Comparison of ENCODE assay signal across 15 cellular contexts in the genomic region with DNA sequence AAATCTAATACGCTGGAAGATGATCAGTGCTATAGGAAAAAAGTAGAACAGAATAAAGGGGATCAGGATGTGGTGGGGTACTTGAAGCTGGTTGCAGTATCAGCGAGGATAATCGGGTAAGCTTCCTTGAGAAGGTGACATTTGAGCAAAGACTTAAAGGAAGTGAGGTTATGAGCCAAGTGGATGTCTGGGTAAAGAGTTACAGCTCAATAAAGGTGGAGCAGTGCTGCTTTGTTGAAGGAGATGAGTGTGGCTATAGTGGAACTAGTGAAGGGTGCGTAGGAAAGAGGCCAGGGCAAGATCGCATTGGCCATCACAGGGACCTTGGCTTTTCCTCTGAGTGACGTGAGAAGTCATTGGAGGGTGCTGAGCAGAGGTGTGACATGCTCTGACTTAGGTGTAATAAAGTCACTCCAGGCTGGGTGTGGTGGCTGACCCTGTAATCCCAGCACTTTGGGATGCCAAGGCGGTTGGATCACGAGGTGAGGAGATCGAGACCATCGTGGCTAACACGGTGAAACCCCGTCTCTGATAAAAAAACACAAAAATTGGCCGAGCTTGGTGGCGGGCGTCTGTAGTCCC. TPM values are rescaled to one million over a fixed set of nuclear protein-coding genes. Genes with fewer than 3 reads are reported as not detected.
DNase-seq lines count a peak whose midpoint lies in the region; ATAC-seq lines count a peak whose summit lies in the region.
"Had no signal": no experiment of that assay in that cellular context is flagged by ENCODE, and none has a peak within 500 bp of the region (broad histone marks: within the 10 kb centered on the region; RNA-seq: fewer than 3 reads in every experiment).

No MANE protein-coding gene starts in this region.

- no peak overlapping the region for H4K5ac ChIP-seq in mesendoderm (ENCODE audit: low read length)

- H3K27ac ChIP-seq in mesendoderm (ENCODE audit: low read depth, low read length) = no peak overlapping the region

- peaks cover 2% of the 10 kb centered on the region for H3K4me1 ChIP-seq in mesendoderm (ENCODE audit: control insufficient read depth, low read depth, low read length)

- H3K4ac ChIP-seq in mesendoderm (ENCODE audit: low read depth, low read length) = no peak overlapping the region

- CTCF ChIA-PET in activated CD8-positive, alpha-beta T cell treated with anti-CD3 and anti-CD28 coated beads, Interleukin-2, amount 10 ng/mL, durations not matched to agents 7 days and 5 days (lab: Charles Lee) = interaction anchor here (1.0 to 2.8 kb wide), 8 partner anchors 11 to 193 kb away, joined by 4 to 19 read pairs (median 7); a partner anchor contains a TSS

- no peak overlapping the region for H3K27ac Mint-ChIP-seq in activated CD8-positive, alpha-beta T cell treated with anti-CD3 and anti-CD28 coated beads, Interleukin-2, amount 10 ng/mL, durations not matched to agents 7 days and 5 days
- H3K27ac Mint-ChIP-seq in stimulated activated memory B cell treated with anti-CD40 and anti-IgM and Interleukin-4, amounts not matched to agents 10 μg/mL and 1 μg/mL and 100 μg/mL, for 72 hours = peak overlapping the region; percentile 98

- H3K23ac ChIP-seq in mesendoderm (ENCODE audit: low read length) = no peak overlapping the region

- no peak overlapping the region for H2BK15ac ChIP-seq in mesendoderm (replicated peaks; ENCODE audit: low read depth)

- H2BK120ac ChIP-seq in mesendoderm (ENCODE audit: low read depth, low read length) = no peak overlapping the region

- no peak overlapping the region for H3K9ac ChIP-seq in mesendoderm (ENCODE audit: low read length)

- peak overlapping the region; percentile 55 for H2AK5ac ChIP-seq in mesendoderm (ENCODE audit: low read length)

- H3K4me3 Mint-ChIP-seq in activated T-cell treated with anti-CD3 and anti-CD28 coated beads, Interleukin-2, amount 50 U/mL, for 4 hours = peak overlapping the region; percentile 72
- peak overlapping the region; percentile 47 for H3K4me3 Mint-ChIP-seq in activated CD8-positive, alpha-beta T cell treated with anti-CD3 and anti-CD28 coated beads, Interleukin-2, amount 10 ng/mL, durations not matched to agents 7 days and 5 days
- no peak overlapping the region for H3K4me3 Mint-ChIP-seq in stimulated activated memory B cell treated with anti-CD40 and anti-IgM and Interleukin-4, amounts not matched to agents 10 μg/mL and 1 μg/mL and 100 μg/mL, for 72 hours

- no peak for DNase-seq in activated T-cell treated with anti-CD3 and anti-CD28 coated beads, Interleukin-2, amount 50 U/mL, for 4 hours
- no peak for DNase-seq in activated T-cell treated with anti-CD3 and anti-CD28 coated beads, Interleukin-2, amount 50 U/mL, for 48 hours
- DNase-seq in activated CD8-positive, alpha-beta T cell treated with anti-CD3 and anti-CD28 coated beads, Interleukin-2, amount 10 ng/mL, durations not matched to agents 7 days and 5 days = no peak
- no peak for DNase-seq in mesendoderm
- no peak for DNase-seq in GM03348 (ENCODE audit: low spot score)
- no peak for DNase-seq in epidermal melanocyte (ENCODE audit: insufficient read length, low spot score)
- DNase-seq: amygdala, dermis blood vessel endothelial cell, NCI-H1105, NCI-H524, SW 1271, upper lobe of right lung had no signal

- H3K4me3 ChIP-seq in mesendoderm (ENCODE audit: low read length) = no peak overlapping the region

- no peak overlapping the region for H3K4me2 ChIP-seq in mesendoderm (ENCODE audit: low read length)

- peaks cover 8% of the 10 kb centered on the region for H3K36me3 Mint-ChIP-seq in activated T-cell treated with anti-CD3 and anti-CD28 coated beads, Interleukin-2, amount 50 U/mL, for 4 hours (ENCODE audit: insufficient read depth)
- peaks cover 20% of the 10 kb centered on the region for H3K36me3 Mint-ChIP-seq in activated CD8-positive, alpha-beta T cell treated with anti-CD3 and anti-CD28 coated beads, Interleukin-2, amount 10 ng/mL, durations not matched to agents 7 days and 5 days (ENCODE audit: low read depth)
- H3K36me3 Mint-ChIP-seq in stimulated activated memory B cell treated with anti-CD40 and anti-IgM and Interleukin-4, amounts not matched to agents 10 μg/mL and 1 μg/mL and 100 μg/mL, for 72 hours = peaks cover 19% of the 10 kb centered on the region

- peaks cover 16% of the 10 kb centered on the region for H3K79me1 ChIP-seq in mesendoderm (ENCODE audit: low read length)

- no peaks in the 10 kb centered on the region for H3K27me3 ChIP-seq in mesendoderm (ENCODE audit: insufficient read depth, low read length, poor library complexity)
- H3K27me3 ChIP-seq: upper lobe of right lung had no signal

- H2BK5ac ChIP-seq in mesendoderm (ENCODE audit: low read length) = no peak overlapping the region

- H3K18ac ChIP-seq in mesendoderm (ENCODE audit: low read length) = no peak overlapping the region

- WGBS in mesendoderm (ENCODE audit: extremely low coverage, insufficient coverage, low lambda C conversion rate) = no CpG with 5 or more reads among the region's 15 CpGs

- peaks cover 13% of the 10 kb centered on the region for H3K79me2 ChIP-seq in mesendoderm (ENCODE audit: control insufficient read depth, insufficient read depth, low read length)

- H3K36me3 ChIP-seq in mesendoderm (ENCODE audit: control insufficient read depth, insufficient read depth, low read length) = no peaks in the 10 kb centered on the region

- H4K8ac ChIP-seq in mesendoderm (ENCODE audit: low read depth, low read length) = no peak overlapping the region

- H3K4me1 Mint-ChIP-seq in activated T-cell treated with anti-CD3 and anti-CD28 coated beads, Interleukin-2, amount 50 U/mL, for 4 hours (ENCODE audit: low read depth) = peaks cover 36% of the 10 kb centered on the region
- H3K4me1 Mint-ChIP-seq in activated CD8-positive, alpha-beta T cell treated with anti-CD3 and anti-CD28 coated beads, Interleukin-2, amount 10 ng/mL, durations not matched to agents 7 days and 5 days (ENCODE audit: low read depth) = peaks cover 29% of the 10 kb centered on the region
- peaks cover 49% of the 10 kb centered on the region for H3K4me1 Mint-ChIP-seq in stimulated activated memory B cell treated with anti-CD40 and anti-IgM and Interleukin-4, amounts not matched to agents 10 μg/mL and 1 μg/mL and 100 μg/mL, for 72 hours

- no peaks in the 10 kb centered on the region for H3K9me3 Mint-ChIP-seq in activated T-cell treated with anti-CD3 and anti-CD28 coated beads, Interleukin-2, amount 50 U/mL, for 4 hours
- no peaks in the 10 kb centered on the region for H3K9me3 Mint-ChIP-seq in activated CD8-positive, alpha-beta T cell treated with anti-CD3 and anti-CD28 coated beads, Interleukin-2, amount 10 ng/mL, durations not matched to agents 7 days and 5 days (ENCODE audit: insufficient read depth)
- H3K9me3 Mint-ChIP-seq in stimulated activated memory B cell treated with anti-CD40 and anti-IgM and Interleukin-4, amounts not matched to agents 10 μg/mL and 1 μg/mL and 100 μg/mL, for 72 hours = no peaks in the 10 kb centered on the region
- H3K9me3 Mint-ChIP-seq: memory B cell had no signal

- no peak for ATAC-seq in activated T-cell treated with anti-CD3 and anti-CD28 coated beads, Interleukin-2, amount 50 U/mL, for 4 hours
- ATAC-seq in activated CD8-positive, alpha-beta T cell treated with anti-CD3 and anti-CD28 coated beads, Interleukin-2, amount 10 ng/mL, durations not matched to agents 7 days and 5 days = no peak
- ATAC-seq in stimulated activated memory B cell treated with anti-CD40 and anti-IgM and Interleukin-4, amounts not matched to agents 10 μg/mL and 1 μg/mL and 100 μg/mL, for 72 hours = no peak
- ATAC-seq in HG02610 (IDR thresholded peaks at IDR 0.05; ENCODE audit: unreplicated experiment) = no peak
- ATAC-seq: upper lobe of right lung had no signal

- H3K27me3 Mint-ChIP-seq in activated T-cell treated with anti-CD3 and anti-CD28 coated beads, Interleukin-2, amount 50 U/mL, for 4 hours (ENCODE audit: low read depth) = no peaks in the 10 kb centered on the region
- peaks cover 5% of the 10 kb centered on the region for H3K27me3 Mint-ChIP-seq in activated CD8-positive, alpha-beta T cell treated with anti-CD3 and anti-CD28 coated beads, Interleukin-2, amount 10 ng/mL, durations not matched to agents 7 days and 5 days (ENCODE audit: low read depth)
- no peaks in the 10 kb centered on the region for H3K27me3 Mint-ChIP-seq in stimulated activated memory B cell treated with anti-CD40 and anti-IgM and Interleukin-4, amounts not matched to agents 10 μg/mL and 1 μg/mL and 100 μg/mL, for 72 hours
- H3K27me3 Mint-ChIP-seq: memory B cell had no signal

- POLR2A ChIA-PET in activated CD8-positive, alpha-beta T cell treated with anti-CD3 and anti-CD28 coated beads, Interleukin-2, amount 10 ng/mL, durations not matched to agents 7 days and 5 days (lab: Charles Lee) = interaction anchor here (0.6 to 2.3 kb wide), 5 partner anchors 12 to 76 kb away, joined by 3 to 31 read pairs (median 4); a partner anchor contains a TSS

- no peak overlapping the region for H3K56ac ChIP-seq in mesendoderm (ENCODE audit: low read length)

RNA-seq across cellular contexts. Expression of a gene that starts 2.3 kb away (rescaled TPM):
- total RNA-seq in activated T-cell treated with anti-CD3 and anti-CD28 coated beads, Interleukin-2, amount 50 U/mL, for 4 hours = 10 to 100 TPM; 36.8 to 51.5 (median 47.2) TPM
- total RNA-seq in activated CD8-positive, alpha-beta T cell treated with anti-CD3 and anti-CD28 coated beads, Interleukin-2, amount 10 ng/mL, durations not matched to agents 7 days and 5 days = 10 to 100 TPM; 28.7 to 33.0 TPM
- 19.5 TPM for polyA plus RNA-seq in mesendoderm (2013, experiment 1 of 2)
- 19.2 TPM for polyA plus RNA-seq in mesendoderm (2013, experiment 2 of 2)

RNA-seq across cellular contexts. Expression of a gene that starts 14.5 kb away (rescaled TPM):
- total RNA-seq in activated T-cell treated with anti-CD3 and anti-CD28 coated beads, Interleukin-2, amount 50 U/mL, for 4 hours = 100 to 1,000 TPM; 102 to 110 (median 104) TPM
- 10 to 100 TPM; 47.3 to 51.1 TPM for total RNA-seq in activated CD8-positive, alpha-beta T cell treated with anti-CD3 and anti-CD28 coated beads, Interleukin-2, amount 10 ng/mL, durations not matched to agents 7 days and 5 days
- 45.4 TPM for polyA plus RNA-seq in mesendoderm (2013, experiment 1 of 2)
- 44.1 TPM for polyA plus RNA-seq in mesendoderm (2013, experiment 2 of 2)

RNA-seq across cellular contexts. Expression of a gene that starts 14.7 kb away (rescaled TPM):
- 1,000 to 10,000 TPM; 1,673 to 1,831 (median 1,724) TPM for total RNA-seq in activated T-cell treated with anti-CD3 and anti-CD28 coated beads, Interleukin-2, amount 50 U/mL, for 4 hours
- total RNA-seq in activated CD8-positive, alpha-beta T cell treated with anti-CD3 and anti-CD28 coated beads, Interleukin-2, amount 10 ng/mL, durations not matched to agents 7 days and 5 days = 1,000 to 10,000 TPM in 1 of 2 experiments, 100 to 1,000 TPM in 1; 986 to 1,038 TPM
- 1,392 TPM for polyA plus RNA-seq in mesendoderm (2013, experiment 1 of 2)
- 1,437 TPM for polyA plus RNA-seq in mesendoderm (2013, experiment 2 of 2)

RNA-seq across cellular contexts. Expression of a gene that starts 19.1 kb away (rescaled TPM):
- 10 to 100 TPM; 25.9 to 28.1 (median 26.2) TPM for total RNA-seq in activated T-cell treated with anti-CD3 and anti-CD28 coated beads, Interleukin-2, amount 50 U/mL, for 4 hours
- 10 to 100 TPM; 11.6 to 12.4 TPM for total RNA-seq in activated CD8-positive, alpha-beta T cell treated with anti-CD3 and anti-CD28 coated beads, Interleukin-2, amount 10 ng/mL, durations not matched to agents 7 days and 5 days
- polyA plus RNA-seq in mesendoderm (2013, experiment 1 of 2) = 9.7 TPM
- 9.3 TPM for polyA plus RNA-seq in mesendoderm (2013, experiment 2 of 2)

RNA-seq across cellular contexts. Expression of a gene that starts 24.9 kb away (rescaled TPM):
- total RNA-seq in activated T-cell treated with anti-CD3 and anti-CD28 coated beads, Interleukin-2, amount 50 U/mL, for 4 hours = 10 to 100 TPM; 18.4 to 19.4 (median 18.7) TPM
- total RNA-seq in activated CD8-positive, alpha-beta T cell treated with anti-CD3 and anti-CD28 coated beads, Interleukin-2, amount 10 ng/mL, durations not matched to agents 7 days and 5 days = 10 to 100 TPM; 25.3 to 26.1 TPM
- polyA plus RNA-seq in mesendoderm (2013, experiment 1 of 2) = 24.5 TPM
- 25.2 TPM for polyA plus RNA-seq in mesendoderm (2013, experiment 2 of 2)
